Comparison of ENCODE assay signal across 28 cellular contexts in genomic region chr4:166996216-166996615, GRCh38.
"Had no signal": no experiment of that assay in that cellular context is flagged by ENCODE, and none has a peak within 500 bp of the region (broad histone marks: within the 10 kb centered on the region; RNA-seq: fewer than 3 reads in every experiment).

No MANE protein-coding gene starts in this region.

- H3K4me3 Mint-ChIP-seq: activated naive CD4-positive, alpha-beta T cell treated with anti-CD3 and anti-CD28 coated beads, Interleukin-2, amount 10 ng/mL, durations not matched to agents 7 days and 5 days; activated naive CD8-positive, alpha-beta T cell treated with anti-CD3 and anti-CD28 coated beads, Interleukin-2, amount 10 ng/mL, durations not matched to agents 7 days and 5 days; activated T-helper 1 cell treated with anti-CD3 and anti-CD28 coated beads, Interleukin-12 subunit alpha, Interleukin-12 subunit beta, Interleukin-2, Interleukin-4 antibody, amounts not matched to agents 30 ng/mL and 10 ng/mL and 1 ng/mL, durations not matched to agents 14 hours and 24 hours and 36 hours; memory B cell; naive thymus-derived CD8-positive, alpha-beta T cell; neural crest cell; stimulated activated naive B cell treated with anti-CD40 and anti-IgM and Interleukin-4, amounts not matched to agents 10 μg/mL and 1 μg/mL and 100 μg/mL, for 72 hours; T-helper 1 cell treated with Interleukin-12 subunit alpha and Interleukin-12 subunit beta and Interleukin-4 antibody, amounts not matched to agents 30 μg/mL and 1 μg/mL, for 36 hours had no signal

- ATAC-seq: gastrocnemius medialis; naive thymus-derived CD8-positive, alpha-beta T cell; pancreas; psoas muscle; stimulated activated naive B cell treated with anti-CD40 and anti-IgM and Interleukin-4, amounts not matched to agents 10 μg/mL and 1 μg/mL and 100 μg/mL, for 72 hours had no signal

- H3K9me3 Mint-ChIP-seq: activated naive CD4-positive, alpha-beta T cell treated with anti-CD3 and anti-CD28 coated beads, Interleukin-2, amount 10 ng/mL, durations not matched to agents 7 days and 5 days; activated naive CD8-positive, alpha-beta T cell treated with anti-CD3 and anti-CD28 coated beads, Interleukin-2, amount 10 ng/mL, durations not matched to agents 7 days and 5 days; activated T-helper 1 cell treated with anti-CD3 and anti-CD28 coated beads, Interleukin-12 subunit alpha, Interleukin-12 subunit beta, Interleukin-2, Interleukin-4 antibody, amounts not matched to agents 30 ng/mL and 10 ng/mL and 1 ng/mL, durations not matched to agents 14 hours and 24 hours and 36 hours; memory B cell; neural crest cell; stimulated activated naive B cell treated with anti-CD40 and anti-IgM and Interleukin-4, amounts not matched to agents 10 μg/mL and 1 μg/mL and 100 μg/mL, for 72 hours; T-helper 1 cell treated with Interleukin-12 subunit alpha and Interleukin-12 subunit beta and Interleukin-4 antibody, amounts not matched to agents 30 μg/mL and 1 μg/mL, for 36 hours had no signal

- H3K27me3 Mint-ChIP-seq: activated naive CD4-positive, alpha-beta T cell treated with anti-CD3 and anti-CD28 coated beads, Interleukin-2, amount 10 ng/mL, durations not matched to agents 7 days and 5 days; activated naive CD8-positive, alpha-beta T cell treated with anti-CD3 and anti-CD28 coated beads, Interleukin-2, amount 10 ng/mL, durations not matched to agents 7 days and 5 days; memory B cell; naive thymus-derived CD8-positive, alpha-beta T cell; stimulated activated naive B cell treated with anti-CD40 and anti-IgM and Interleukin-4, amounts not matched to agents 10 μg/mL and 1 μg/mL and 100 μg/mL, for 72 hours had no signal

- H3K4me1 Mint-ChIP-seq: activated naive CD4-positive, alpha-beta T cell treated with anti-CD3 and anti-CD28 coated beads, Interleukin-2, amount 10 ng/mL, durations not matched to agents 7 days and 5 days; activated naive CD8-positive, alpha-beta T cell treated with anti-CD3 and anti-CD28 coated beads, Interleukin-2, amount 10 ng/mL, durations not matched to agents 7 days and 5 days; memory B cell; naive thymus-derived CD8-positive, alpha-beta T cell; neural crest cell; stimulated activated naive B cell treated with anti-CD40 and anti-IgM and Interleukin-4, amounts not matched to agents 10 μg/mL and 1 μg/mL and 100 μg/mL, for 72 hours had no signal

- H3K27ac Mint-ChIP-seq: activated naive CD4-positive, alpha-beta T cell treated with anti-CD3 and anti-CD28 coated beads, Interleukin-2, amount 10 ng/mL, durations not matched to agents 7 days and 5 days; activated naive CD8-positive, alpha-beta T cell treated with anti-CD3 and anti-CD28 coated beads, Interleukin-2, amount 10 ng/mL, durations not matched to agents 7 days and 5 days; activated T-helper 1 cell treated with anti-CD3 and anti-CD28 coated beads, Interleukin-12 subunit alpha, Interleukin-12 subunit beta, Interleukin-2, Interleukin-4 antibody, amounts not matched to agents 30 ng/mL and 10 ng/mL and 1 ng/mL, durations not matched to agents 14 hours and 24 hours and 36 hours; memory B cell; naive thymus-derived CD8-positive, alpha-beta T cell; stimulated activated naive B cell treated with anti-CD40 and anti-IgM and Interleukin-4, amounts not matched to agents 10 μg/mL and 1 μg/mL and 100 μg/mL, for 72 hours; T-helper 1 cell treated with Interleukin-12 subunit alpha and Interleukin-12 subunit beta and Interleukin-4 antibody, amounts not matched to agents 30 μg/mL and 1 μg/mL, for 36 hours had no signal

- H3K27ac ChIP-seq: epithelial cell of prostate, gastrocnemius medialis, hepatocyte, pancreas, psoas muscle, right atrium auricular region, thoracic aorta, VCaP had no signal

- DNase-seq: activated CD4-positive, alpha-beta T cell treated with anti-CD3 and anti-CD28 coated beads for 4 hours; activated CD4-positive, alpha-beta T cell treated with anti-CD3 and anti-CD28 coated beads, Interleukin-2, amount 50 U/mL, for 4 hours; activated CD8-positive, alpha-beta memory T cell treated with anti-CD3 and anti-CD28 coated beads for 24 hours; activated gamma-delta T cell; activated naive CD4-positive, alpha-beta T cell treated with anti-CD3 and anti-CD28 coated beads, Interleukin-2, amount 10 ng/mL, durations not matched to agents 7 days and 5 days; activated naive CD8-positive, alpha-beta T cell treated with anti-CD3 and anti-CD28 coated beads, Interleukin-2, amount 10 ng/mL, durations not matched to agents 7 days and 5 days; activated T-cell treated with anti-CD3 and anti-CD28 coated beads, Interleukin-2, amount 50 U/mL, for 1 hour; central memory CD4-positive, alpha-beta T cell; dermis blood vessel endothelial cell; effector CD8-positive, alpha-beta T cell; gastrocnemius medialis; kidney; naive thymus-derived CD8-positive, alpha-beta T cell; pancreas; psoas muscle; stimulated activated CD4-positive, alpha-beta T cell treated with anti-CD3 and anti-CD28 coated beads, Interleukin-2, amount 100 ng/mL, for 24 hours; stimulated activated naive B cell treated with anti-CD40 and anti-IgM and Interleukin-4, amounts not matched to agents 10 μg/mL and 1 μg/mL and 100 μg/mL, for 72 hours; T-helper 9 cell; trophoblast cell had no signal

- H3K36me3 Mint-ChIP-seq: activated naive CD4-positive, alpha-beta T cell treated with anti-CD3 and anti-CD28 coated beads, Interleukin-2, amount 10 ng/mL, durations not matched to agents 7 days and 5 days; activated naive CD8-positive, alpha-beta T cell treated with anti-CD3 and anti-CD28 coated beads, Interleukin-2, amount 10 ng/mL, durations not matched to agents 7 days and 5 days; memory B cell; naive thymus-derived CD8-positive, alpha-beta T cell; stimulated activated naive B cell treated with anti-CD40 and anti-IgM and Interleukin-4, amounts not matched to agents 10 μg/mL and 1 μg/mL and 100 μg/mL, for 72 hours had no signal
